9 cellular contexts compared by ENCODE assay signal in the genomic region with DNA sequence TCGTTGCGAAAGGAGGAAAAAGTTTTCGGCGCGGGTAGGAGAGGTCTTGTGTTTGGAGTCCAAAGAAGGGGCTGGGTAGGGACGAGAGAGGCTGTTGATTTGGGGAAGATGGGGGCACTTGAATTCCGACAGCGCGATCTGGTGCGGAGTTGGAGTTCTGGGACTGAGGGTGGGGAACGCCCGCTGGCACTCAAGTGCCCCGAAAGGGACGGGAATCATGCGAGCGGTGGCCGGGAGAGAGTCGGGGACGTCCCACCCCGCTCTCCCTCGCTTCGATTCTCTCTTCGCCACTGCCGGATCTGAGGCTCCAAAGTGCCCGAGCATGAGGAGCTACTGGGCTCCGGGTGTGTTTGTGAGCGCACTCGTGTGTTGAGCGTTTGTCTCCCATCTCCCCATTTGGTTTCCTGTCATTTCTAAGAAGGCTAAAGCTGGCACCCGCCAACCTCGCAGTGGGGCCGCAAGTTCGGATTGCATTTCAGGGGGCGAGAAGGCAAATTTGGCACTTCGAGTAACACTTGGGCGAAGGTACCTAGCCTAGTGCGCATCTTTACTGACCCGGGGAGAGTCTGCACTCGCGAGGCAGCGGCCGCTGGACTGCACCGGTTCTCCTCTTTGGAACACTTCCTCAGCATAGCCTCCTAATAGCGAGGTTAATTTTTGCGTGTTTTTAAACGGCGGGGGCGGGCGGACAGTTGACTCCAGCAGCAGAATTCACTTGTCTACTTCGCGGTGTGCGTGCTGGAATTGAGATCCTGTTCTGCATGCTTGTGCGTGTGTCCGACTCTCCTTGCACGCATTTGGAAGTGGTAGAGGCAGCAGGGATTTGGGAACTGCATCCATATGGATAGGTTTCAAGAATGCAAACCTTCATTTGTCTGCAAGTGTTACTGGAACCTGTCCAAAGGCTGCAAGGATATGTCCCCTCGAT. TPM values are rescaled to one million over a fixed set of nuclear protein-coding genes. Genes with fewer than 3 reads are reported as not detected.
DNase-seq lines count a peak whose midpoint lies in the region; ATAC-seq and TF ChIP-seq lines count a peak whose summit lies in the region.
"Had no signal": no experiment of that assay in that cellular context is flagged by ENCODE, and none has a peak within 500 bp of the region (broad histone marks: within the 10 kb centered on the region; RNA-seq: fewer than 3 reads in every experiment).

No MANE protein-coding gene starts in this region.

- no peak overlapping the region for H4K8ac ChIP-seq in mesendoderm (ENCODE audit: low read depth, low read length)

- no peak overlapping the region for H2AK5ac ChIP-seq in mesendoderm (ENCODE audit: low read length)

- TF ChIP-seq POLR2A in heart left ventricle (IDR thresholded peaks at IDR 0.05) (no peak), body of pancreas (IDR thresholded peaks at IDR 0.05) (peak; percentile 8 to 47 (median 27))

- H3K9ac ChIP-seq in mesendoderm (ENCODE audit: low read length): peak overlapping the region; percentile 37

- no peak overlapping the region for H2BK120ac ChIP-seq in mesendoderm (ENCODE audit: low read depth, low read length)

- no peak overlapping the region for H3K23ac ChIP-seq in mesendoderm (ENCODE audit: low read length)

- H3K36me3 ChIP-seq in heart left ventricle: no peaks in the 10 kb centered on the region
- H3K36me3 ChIP-seq in body of pancreas (replicated peaks in 1 of 2; ENCODE audit: insufficient read depth in 1 of 2, low read depth in 2 of 2): no peaks in the 10 kb centered on the region
- no peaks in the 10 kb centered on the region for H3K36me3 ChIP-seq in mesendoderm (ENCODE audit: control insufficient read depth, insufficient read depth, low read length)
- H3K36me3 ChIP-seq in aorta (ENCODE audit: control insufficient read depth in 1 of 2, insufficient read depth in 2 of 2, low read length in 1 of 2): no peaks in the 10 kb centered on the region

- H3K79me1 ChIP-seq in mesendoderm (ENCODE audit: low read length): no peaks in the 10 kb centered on the region

- H3K27me3 ChIP-seq in heart left ventricle (peaks cover 3 to 84% (median 41%) of the 10 kb centered on the region in 9 donors), body of pancreas (no peaks in the 10 kb centered on the region), mesendoderm (ENCODE audit: insufficient read depth, low read length, poor library complexity) (peaks cover 14% of the 10 kb centered on the region), aorta (ENCODE audit: control insufficient read depth in 1 of 2, insufficient read depth in 2 of 2, low read length in 1 of 2) (no peaks in the 10 kb centered on the region)

- no peak for ATAC-seq in heart left ventricle
- ATAC-seq in left ventricle myocardium superior: no peak
- peak; percentile 13 for ATAC-seq in body of pancreas
- ATAC-seq in aorta (ENCODE audit: low FRiP score): peak; percentile 19

- H3K9me3 ChIP-seq in heart left ventricle (no peaks in the 10 kb centered on the region), body of pancreas (no peaks in the 10 kb centered on the region), aorta (ENCODE audit: control insufficient read depth, low read length) (no peaks in the 10 kb centered on the region)

- no peaks in the 10 kb centered on the region for H3K79me2 ChIP-seq in mesendoderm (ENCODE audit: control insufficient read depth, insufficient read depth, low read length)

- H3K27ac ChIP-seq in heart left ventricle (peak overlapping the region in 1 of 12 donors; percentile 81), body of pancreas (peak overlapping the region; percentile 93 to 97 (median 94)), mesendoderm (ENCODE audit: low read depth, low read length) (no peak overlapping the region), aorta (ENCODE audit: low read depth in 1 of 2, low read length in 2 of 2) (no peak overlapping the region)
- H3K27ac ChIP-seq: VCaP had no signal

- H3K4ac ChIP-seq in mesendoderm (ENCODE audit: low read depth, low read length): no peak overlapping the region

- H3K18ac ChIP-seq in mesendoderm (ENCODE audit: low read length): no peak overlapping the region

- H3K56ac ChIP-seq in mesendoderm (ENCODE audit: low read length): peak overlapping the region; percentile 73

- H3K4me2 ChIP-seq in mesendoderm (ENCODE audit: low read length): peak overlapping the region; percentile 83

- H4K5ac ChIP-seq in mesendoderm (ENCODE audit: low read length): no peak overlapping the region

- no peak overlapping the region for H2BK15ac ChIP-seq in mesendoderm (replicated peaks; ENCODE audit: low read depth)

- WGBS in heart left ventricle, 4 donors: 1 to 3% (median 2%) methylated on average over 41 to 56 of the region's 56 CpGs
- 0 to 1% methylated on average over 22 to 56 of the region's 56 CpGs for WGBS in body of pancreas, 2 donors
- no CpG with 5 or more reads among the region's 56 CpGs for WGBS in mesendoderm (ENCODE audit: extremely low coverage, insufficient coverage, low lambda C conversion rate)
- WGBS in aorta, 2 donors: 1 to 2% methylated on average over 55 to 56 of the region's 56 CpGs

- no peak for TF ChIP-seq CTCF in heart left ventricle (IDR thresholded peaks at IDR 0.05)
- no peak for TF ChIP-seq CTCF in body of pancreas (IDR thresholded peaks at IDR 0.05)

- H2BK5ac ChIP-seq in mesendoderm (ENCODE audit: low read length): no peak overlapping the region

- intact Hi-C loops in heart left ventricle (cut with DNase I) (no loop called here), left ventricle myocardium superior (cut with micrococcal nuclease) (no loop called here), body of pancreas (cut with DNase I) (loop anchor here (10.0 kb wide), 1 partner anchor 73 kb away; no protein-coding TSS in a partner anchor), aorta (cut with DNase I) (loop anchor here in 1 of 2 donors (5.0 kb wide), 1 partner anchor 510 kb away; no protein-coding TSS in a partner anchor)

- H3K4me3 ChIP-seq in heart left ventricle (peak overlapping the region in 11 of 12 donors; percentile 10 to 58 (median 51)), body of pancreas (peak overlapping the region; percentile 29 to 61), mesendoderm (ENCODE audit: low read length) (peak overlapping the region; percentile 45), aorta (ENCODE audit: low read length in 2 of 2) (peak overlapping the region; percentile 27 to 37)

- H3K4me1 ChIP-seq in heart left ventricle (peaks cover 0 to 21% (median 7%) of the 10 kb centered on the region in 12 donors), body of pancreas (peaks cover 35% of the 10 kb centered on the region), mesendoderm (ENCODE audit: control insufficient read depth, low read depth, low read length) (no peaks in the 10 kb centered on the region), aorta (ENCODE audit: control insufficient read depth in 1 of 2, insufficient read depth in 2 of 2, low read length in 2 of 2) (no peaks in the 10 kb centered on the region)

- DNase-seq in heart left ventricle (no peak), left ventricle myocardium superior (no peak), body of pancreas (peak; percentile 32 to 57 (median 47)), mesendoderm (peak; percentile 61), aorta (no peak), midbrain (lab: John Stamatoyannopoulos, UW) (no peak), kidney glomerular epithelial cell (lab: John Stamatoyannopoulos, UW) (no peak), NCI-H524 (lab: John Stamatoyannopoulos, UW) (no peak)

RNA-seq across cellular contexts. Expression of a gene that starts 1.2 kb away (rescaled TPM):
- 1 to 10 TPM in 1 of 9 donors, under 1 TPM in 6, not detected in 2; 0.07 to 1.5 (median 0.45) TPM for total RNA-seq in heart left ventricle
- under 1 TPM; 0.03 to 0.27 TPM for polyA plus RNA-seq in heart left ventricle
- 0.30 TPM for total RNA-seq in left ventricle myocardium superior
- 10 to 100 TPM; 57.4 to 67.2 TPM for total RNA-seq in body of pancreas
- polyA plus RNA-seq in mesendoderm (2013, experiment 1 of 2): 1.3 TPM
- 1.1 TPM for polyA plus RNA-seq in mesendoderm (2013, experiment 2 of 2)
- total RNA-seq in aorta: 1 to 10 TPM; 3.8 to 4.0 TPM
- polyA plus RNA-seq in aorta: under 1 TPM in 1 of 2 donors, not detected in 1; 0.26 TPM

Comparison
In these comparisons a context has a peak if more than half of its experiments do, and no peak if none do; other contexts are left out.
1. ATAC-seq: peak in body of pancreas (single experiment) and aorta (single experiment); none in heart left ventricle (0 of 4) and left ventricle myocardium superior (single experiment).
2. DNase-seq: peak in body of pancreas (4 of 4) and mesendoderm (single experiment); none in heart left ventricle (0 of 5), left ventricle myocardium superior (single experiment), aorta (0 of 2), midbrain (single experiment), kidney glomerular epithelial cell (single experiment) and NCI-H524 (0 of 2).
3. H3K27ac ChIP-seq: peak in body of pancreas (4 of 4); none in mesendoderm (single experiment) and aorta (0 of 2).
4. POLR2A ChIP-seq: peak in body of pancreas (3 of 3); none in heart left ventricle (0 of 2).
5. RNA of a gene that starts 1.2 kb away (total RNA-seq): 57.4 to 67.2 TPM in body of pancreas; 3.8 to 4.0 TPM in aorta, 0.30 TPM in left ventricle myocardium superior (single experiment) and 0.07 to 1.5 TPM in heart left ventricle; every median in the first group is over 10 times any median in the second.
6. Peak in every context shown above with its lines, with median percentiles within 50 percentile points of each other: H3K4me3 ChIP-seq.